Comparison of ENCODE assay signal across 33 cellular contexts in genomic region chr4:22970665-22971064, GRCh38.
"Had no signal": no experiment of that assay in that cellular context is flagged by ENCODE, and none has a peak within 500 bp of the region (broad histone marks: within the 10 kb centered on the region; RNA-seq: fewer than 3 reads in every experiment).

No MANE protein-coding gene starts in this region.

- H3K36me3 ChIP-seq: ascending aorta, cardiac muscle cell, colonic mucosa, left lung, lower lobe of right lung, neutrophil, ovary, right lobe of liver, tibial artery had no signal

- H3K27me3 ChIP-seq: ascending aorta, cardiac muscle cell, colonic mucosa, left lung, neutrophil, ovary, right lobe of liver, tibial artery had no signal

- H3K4me3 Mint-ChIP-seq: activated naive CD4-positive, alpha-beta T cell treated with anti-CD3 and anti-CD28 coated beads, Interleukin-2, amount 10 ng/mL, durations not matched to agents 7 days and 5 days; activated naive CD8-positive, alpha-beta T cell treated with anti-CD3 and anti-CD28 coated beads, Interleukin-2, amount 10 ng/mL, durations not matched to agents 7 days and 5 days; activated T-helper 1 cell treated with anti-CD3 and anti-CD28 coated beads, Interleukin-12 subunit alpha, Interleukin-12 subunit beta, Interleukin-2, Interleukin-4 antibody, amounts not matched to agents 30 ng/mL and 10 ng/mL and 1 ng/mL, durations not matched to agents 14 hours and 24 hours and 36 hours; brain; natural killer cell treated with Interleukin-12 subunit alpha and Interleukin-12 subunit beta and Interleukin-15 and Interleukin-18, amount 100 ng/mL, for 72 hours; stimulated activated naive CD8-positive, alpha-beta T cell treated with anti-CD3 and anti-CD28 coated beads, Interleukin-15, amount 100 ng/mL, for 72 hours; T-helper 2 cell treated with Interferon-gamma antibody and Interleukin-4, amounts not matched to agents 5 μg/mL and 100 μg/mL, for 36 hours had no signal

- H3K9me3 ChIP-seq: colonic mucosa, neutrophil, ovary, right lobe of liver had no signal

- H3K4me1 ChIP-seq: ascending aorta, colonic mucosa, left lung, lower lobe of right lung, right lobe of liver, tibial artery had no signal

- H3K36me3 Mint-ChIP-seq: activated naive CD4-positive, alpha-beta T cell treated with anti-CD3 and anti-CD28 coated beads, Interleukin-2, amount 10 ng/mL, durations not matched to agents 7 days and 5 days; activated naive CD8-positive, alpha-beta T cell treated with anti-CD3 and anti-CD28 coated beads, Interleukin-2, amount 10 ng/mL, durations not matched to agents 7 days and 5 days; brain; natural killer cell treated with Interleukin-12 subunit alpha and Interleukin-12 subunit beta and Interleukin-15 and Interleukin-18, amount 100 ng/mL, for 72 hours had no signal

- H3K27me3 Mint-ChIP-seq: activated naive CD4-positive, alpha-beta T cell treated with anti-CD3 and anti-CD28 coated beads, Interleukin-2, amount 10 ng/mL, durations not matched to agents 7 days and 5 days; activated naive CD8-positive, alpha-beta T cell treated with anti-CD3 and anti-CD28 coated beads, Interleukin-2, amount 10 ng/mL, durations not matched to agents 7 days and 5 days; brain; natural killer cell treated with Interleukin-12 subunit alpha and Interleukin-12 subunit beta and Interleukin-15 and Interleukin-18, amount 100 ng/mL, for 72 hours; progenitor cell of endocrine pancreas; stimulated activated naive CD8-positive, alpha-beta T cell treated with anti-CD3 and anti-CD28 coated beads, Interleukin-15, amount 100 ng/mL, for 72 hours had no signal

- FAIRE-seq: endothelial cell of umbilical vein had no signal

- H3K27ac ChIP-seq: ascending aorta, cardiac muscle cell, colonic mucosa, left lung, lower lobe of right lung, neutrophil, ovary, right lobe of liver, skin epidermis, tibial artery had no signal

- ATAC-seq: left lung; lower lobe of right lung; natural killer cell treated with Interleukin-12 subunit alpha and Interleukin-12 subunit beta and Interleukin-15 and Interleukin-18, amount 100 ng/mL, for 72 hours; right lobe of liver; stimulated activated naive CD8-positive, alpha-beta T cell treated with anti-CD3 and anti-CD28 coated beads, Interleukin-15, amount 100 ng/mL, for 72 hours had no signal

- H3K4me1 Mint-ChIP-seq: activated naive CD4-positive, alpha-beta T cell treated with anti-CD3 and anti-CD28 coated beads, Interleukin-2, amount 10 ng/mL, durations not matched to agents 7 days and 5 days; activated naive CD8-positive, alpha-beta T cell treated with anti-CD3 and anti-CD28 coated beads, Interleukin-2, amount 10 ng/mL, durations not matched to agents 7 days and 5 days; brain; stimulated activated naive CD8-positive, alpha-beta T cell treated with anti-CD3 and anti-CD28 coated beads, Interleukin-15, amount 100 ng/mL, for 72 hours had no signal

- DNase-seq: activated CD4-positive, alpha-beta T cell treated with anti-CD3 and anti-CD28 coated beads for 4 hours; activated CD4-positive, alpha-beta T cell treated with anti-CD3 and anti-CD28 coated beads, Interleukin-2, amount 50 U/mL, for 4 hours; activated CD8-positive, alpha-beta memory T cell treated with anti-CD3 and anti-CD28 coated beads for 24 hours; activated effector memory CD4-positive, alpha-beta T cell treated with anti-CD3 and anti-CD28 coated beads, Interleukin-2, amount 50 U/mL, for 16 hours; activated naive CD4-positive, alpha-beta T cell treated with anti-CD3 and anti-CD28 coated beads, Interleukin-2, amount 10 ng/mL, durations not matched to agents 7 days and 5 days; activated naive CD8-positive, alpha-beta T cell treated with anti-CD3 and anti-CD28 coated beads, Interleukin-2, amount 10 ng/mL, durations not matched to agents 7 days and 5 days; cerebellar nuclear complex; colonic mucosa; effector memory CD4-positive, alpha-beta T cell; head of caudate nucleus; hippocampal formation; kidney glomerular epithelial cell; left lung; lower lobe of right lung; mesenchymal stem cell; ovary; right lobe of liver; stimulated activated CD4-positive, alpha-beta T cell treated with anti-CD3 and anti-CD28 coated beads, Interleukin-12 subunit alpha, Interleukin-12 subunit beta, amount 100 ng/mL, for 4 hours; stimulated activated CD4-positive, alpha-beta T cell treated with anti-CD3 and anti-CD28 coated beads, Interleukin-4, amount 100 ng/mL, for 1 hour; stimulated activated naive CD8-positive, alpha-beta T cell treated with anti-CD3 and anti-CD28 coated beads, Interleukin-15, amount 100 ng/mL, for 72 hours; substantia nigra; T-helper 1 cell; tibial artery had no signal

- H3K4me3 ChIP-seq: ascending aorta, cardiac muscle cell, colonic mucosa, left lung, lower lobe of right lung, ovary, right lobe of liver, skin epidermis, tibial artery had no signal

- H3K27ac Mint-ChIP-seq: activated naive CD4-positive, alpha-beta T cell treated with anti-CD3 and anti-CD28 coated beads, Interleukin-2, amount 10 ng/mL, durations not matched to agents 7 days and 5 days; activated naive CD8-positive, alpha-beta T cell treated with anti-CD3 and anti-CD28 coated beads, Interleukin-2, amount 10 ng/mL, durations not matched to agents 7 days and 5 days; activated T-helper 1 cell treated with anti-CD3 and anti-CD28 coated beads, Interleukin-12 subunit alpha, Interleukin-12 subunit beta, Interleukin-2, Interleukin-4 antibody, amounts not matched to agents 30 ng/mL and 10 ng/mL and 1 ng/mL, durations not matched to agents 14 hours and 24 hours and 36 hours; brain; natural killer cell treated with Interleukin-12 subunit alpha and Interleukin-12 subunit beta and Interleukin-15 and Interleukin-18, amount 100 ng/mL, for 72 hours; progenitor cell of endocrine pancreas; stimulated activated naive CD8-positive, alpha-beta T cell treated with anti-CD3 and anti-CD28 coated beads, Interleukin-15, amount 100 ng/mL, for 72 hours; T-helper 2 cell treated with Interferon-gamma antibody and Interleukin-4, amounts not matched to agents 5 μg/mL and 100 μg/mL, for 36 hours had no signal
